Comparison of ENCODE assay signal across 19 cellular contexts in the genomic region with DNA sequence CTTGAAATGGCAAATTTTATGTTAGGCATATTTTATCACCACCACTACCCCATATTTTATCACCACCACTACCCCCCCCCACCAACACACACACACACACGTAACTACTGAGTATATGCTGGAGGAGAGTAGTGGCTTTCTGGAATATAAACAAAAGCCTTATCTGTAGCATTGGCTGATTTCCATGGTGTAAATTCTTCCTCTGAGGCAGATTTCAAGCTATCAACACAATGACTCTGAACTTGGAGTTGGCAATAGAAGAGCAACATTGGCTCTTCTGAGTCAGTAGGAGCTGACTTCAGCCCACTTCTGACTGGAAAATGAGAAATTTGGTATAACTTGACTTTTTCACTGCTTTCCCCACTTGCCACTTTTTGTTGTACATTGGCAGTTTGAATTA.
"Had no signal": no experiment of that assay in that cellular context is flagged by ENCODE, and none has a peak within 500 bp of the region (broad histone marks: within the 10 kb centered on the region; RNA-seq: fewer than 3 reads in every experiment).

No MANE protein-coding gene starts in this region.

- H3K4me3 Mint-ChIP-seq: natural killer cell treated with Interleukin-12 subunit alpha and Interleukin-12 subunit beta and Interleukin-15 and Interleukin-18, amount 100 ng/mL, for 72 hours; neural progenitor cell had no signal

- H3K27ac ChIP-seq: colonic mucosa, gastrocnemius medialis, heart right ventricle, left ventricle myocardium inferior, neural progenitor cell, pancreas had no signal

- H3K9ac ChIP-seq: neural progenitor cell had no signal

- H3K27me3 ChIP-seq: colonic mucosa, gastrocnemius medialis, neural progenitor cell, pancreas had no signal

- FAIRE-seq: keratinocyte, pancreas, small intestine had no signal

- H3K4me1 ChIP-seq: colonic mucosa, gastrocnemius medialis, heart right ventricle, left ventricle myocardium inferior, neural progenitor cell, pancreas had no signal

- H3K36me3 Mint-ChIP-seq: natural killer cell treated with Interleukin-12 subunit alpha and Interleukin-12 subunit beta and Interleukin-15 and Interleukin-18, amount 100 ng/mL, for 72 hours; neural progenitor cell had no signal

- H3K9me3 ChIP-seq: colonic mucosa, gastrocnemius medialis, heart right ventricle, left ventricle myocardium inferior, pancreas had no signal

- H3K36me3 ChIP-seq: colonic mucosa, gastrocnemius medialis, heart right ventricle, left ventricle myocardium inferior, neural progenitor cell, pancreas had no signal

- H3K4me2 ChIP-seq: neural progenitor cell had no signal

- DNase-seq: colonic mucosa; dermis blood vessel endothelial cell; gastrocnemius medialis; heart right ventricle; left ventricle myocardium inferior; mesenchymal stem cell; midbrain; nucleus accumbens; pancreas; right cardiac atrium; small intestine; stimulated activated CD4-positive, alpha-beta T cell treated with anti-CD3 and anti-CD28 coated beads, Interleukin-12 subunit alpha, Interleukin-12 subunit beta, amount 100 ng/mL, for 4 hours; stimulated activated naive CD4-positive, alpha-beta T cell treated with Interleukin-2 at 50 U/mL for 16 hours; trophoblast cell had no signal

- H3K27ac Mint-ChIP-seq: natural killer cell treated with Interleukin-12 subunit alpha and Interleukin-12 subunit beta and Interleukin-15 and Interleukin-18, amount 100 ng/mL, for 72 hours; neural progenitor cell; progenitor cell of endocrine pancreas had no signal

- H3K4me3 ChIP-seq: colonic mucosa, gastrocnemius medialis, heart right ventricle, left ventricle myocardium inferior, lung, neural progenitor cell, pancreas had no signal

- H3K27me3 Mint-ChIP-seq: progenitor cell of endocrine pancreas had no signal

- H3K9me3 Mint-ChIP-seq: neural progenitor cell had no signal

- ATAC-seq: gastrocnemius medialis; heart right ventricle; natural killer cell treated with Interleukin-12 subunit alpha and Interleukin-12 subunit beta and Interleukin-15 and Interleukin-18, amount 100 ng/mL, for 72 hours; pancreas had no signal

- H2AFZ ChIP-seq: neural progenitor cell had no signal
